24 cellular contexts compared by ENCODE assay signal in genomic region chr1:89104147-89104546, GRCh38. TPM values are rescaled to one million over a fixed set of nuclear protein-coding genes. Genes with fewer than 3 reads are reported as not detected.
DNase-seq lines count a peak whose midpoint lies in the region; ATAC-seq, FAIRE-seq and TF ChIP-seq lines count a peak whose summit lies in the region.
"Had no signal": no experiment of that assay in that cellular context is flagged by ENCODE, and none has a peak within 500 bp of the region (broad histone marks: within the 10 kb centered on the region; RNA-seq: fewer than 3 reads in every experiment).

No MANE protein-coding gene starts in this region.

- POLR2A ChIA-PET in SK-N-SH (lab: Yijun Ruan, JAX) = no interaction called here

- H3K27me3 ChIP-seq in SK-N-SH (ENCODE audit: insufficient read depth) = no peaks in the 10 kb centered on the region
- no peaks in the 10 kb centered on the region for H3K27me3 ChIP-seq in bronchial epithelial cell (ENCODE audit: control insufficient read depth, insufficient read depth, low read length)
- H3K27me3 ChIP-seq in mesenchymal stem cell (ENCODE audit: control insufficient read depth in 1 of 2, insufficient read depth in 1 of 2, low read length in 2 of 2) = no peaks in the 10 kb centered on the region
- H3K27me3 ChIP-seq: BLaER1 treated with 17β-estradiol and CSF1 and Interleukin-3, amounts not matched to agents 10 nM and 100 nM; dorsolateral prefrontal cortex; upper lobe of right lung had no signal

- H3K9me2 ChIP-seq in SK-N-SH = no peaks in the 10 kb centered on the region

- TF ChIP-seq CTCF in SK-N-SH (IDR thresholded peaks at IDR 0.05) = no peak
- TF ChIP-seq CTCF in bronchial epithelial cell (IDR thresholded peaks at IDR 0.05; ENCODE audit: insufficient read depth, low read length, severe bottlenecking) = no peak

- H3K4me2 ChIP-seq in SK-N-SH = no peak overlapping the region
- no peak overlapping the region for H3K4me2 ChIP-seq in mesenchymal stem cell (ENCODE audit: low read length, poor library complexity, severe bottlenecking)
- H3K4me2 ChIP-seq: BLaER1 treated with 17β-estradiol and CSF1 and Interleukin-3, amounts not matched to agents 10 nM and 100 nM had no signal

- CTCF ChIA-PET in SK-N-SH (lab: Yijun Ruan, JAX) = interaction anchor here (0.8 kb wide), 1 partner anchor 16 kb away, joined by 4 read pairs; no protein-coding TSS in a partner anchor

- H3K9me3 ChIP-seq in SK-N-SH = no peaks in the 10 kb centered on the region
- H3K9me3 ChIP-seq in mesenchymal stem cell (ENCODE audit: control insufficient read depth, low read length) = no peaks in the 10 kb centered on the region
- H3K9me3 ChIP-seq: Caco-2, upper lobe of right lung had no signal

- ATAC-seq in activated T-cell treated with anti-CD3 and anti-CD28 coated beads, Interleukin-2, amount 50 U/mL, for 72 hours (replicated peaks in 1 of 2) = peak; percentile 75 to 76
- ATAC-seq in stimulated activated effector memory CD8-positive, alpha-beta T cell treated with anti-CD3 and anti-CD28 coated beads, Interleukin-12 subunit alpha, Interleukin-12 subunit beta, amount 100 ng/mL, for 72 hours = peak; percentile 67
- ATAC-seq: left lobe of liver; naive thymus-derived CD4-positive, alpha-beta T cell; Panc1; T-cell; upper lobe of right lung had no signal

- H3K27ac Mint-ChIP-seq in activated T-cell treated with anti-CD3 and anti-CD28 coated beads, Interleukin-2, amount 50 U/mL, for 72 hours = peak overlapping the region; percentile 56
- H3K27ac Mint-ChIP-seq in stimulated activated effector memory CD8-positive, alpha-beta T cell treated with anti-CD3 and anti-CD28 coated beads, Interleukin-12 subunit alpha, Interleukin-12 subunit beta, amount 100 ng/mL, for 72 hours = peak overlapping the region; percentile 1
- H3K27ac Mint-ChIP-seq: H9 had no signal

- H3K36me3 Mint-ChIP-seq in activated T-cell treated with anti-CD3 and anti-CD28 coated beads, Interleukin-2, amount 50 U/mL, for 72 hours (ENCODE audit: insufficient read depth in 2 of 2) = peaks cover 22 to 54% of the 10 kb centered on the region in 2 donors
- peaks cover 6% of the 10 kb centered on the region for H3K36me3 Mint-ChIP-seq in stimulated activated effector memory CD8-positive, alpha-beta T cell treated with anti-CD3 and anti-CD28 coated beads, Interleukin-12 subunit alpha, Interleukin-12 subunit beta, amount 100 ng/mL, for 72 hours

- H3K4me1 ChIP-seq in SK-N-SH (ENCODE audit: control insufficient read depth in 1 of 2, insufficient read depth in 2 of 2, low read depth in 1 of 2, low read length in 1 of 2) (no peaks in the 10 kb centered on the region), mesenchymal stem cell (ENCODE audit: control insufficient read depth, insufficient read depth, low read depth, low read length) (no peaks in the 10 kb centered on the region)
- H3K4me1 ChIP-seq: BLaER1 treated with 17β-estradiol and CSF1 and Interleukin-3, amounts not matched to agents 10 nM and 100 nM; Caco-2; upper lobe of right lung had no signal

- no peak overlapping the region for H2BK5ac ChIP-seq in mesenchymal stem cell (ENCODE audit: low read depth, low read length, poor library complexity, severe bottlenecking)

- H3K79me1 ChIP-seq in mesenchymal stem cell (replicated peaks; ENCODE audit: low read length, poor library complexity, severe bottlenecking) = no peaks in the 10 kb centered on the region

- H3K36me3 ChIP-seq in SK-N-SH (replicated peaks in 1 of 2; ENCODE audit: control insufficient read depth in 1 of 2, insufficient read depth in 2 of 2, low read length in 1 of 2) (peaks cover 0 to 14% of the 10 kb centered on the region in 2 experiments), bronchial epithelial cell (ENCODE audit: control insufficient read depth, insufficient read depth, low read length) (no peaks in the 10 kb centered on the region), mesenchymal stem cell (ENCODE audit: control insufficient read depth in 1 of 2, insufficient read depth in 2 of 2, low read depth in 1 of 2, low read length in 2 of 2) (peaks cover 3 to 44% of the 10 kb centered on the region in 2 experiments)

- TF ChIP-seq EP300 in SK-N-SH (IDR thresholded peaks at IDR 0.05; ENCODE audit: borderline replicate concordance in 1 of 2, low read depth in 1 of 2, low read length in 1 of 2) = peak in 1 of 2 experiments; percentile 60; a peak in 1 of 4 replicates

- H2AK5ac ChIP-seq in mesenchymal stem cell (ENCODE audit: low read length, severe bottlenecking) = no peak overlapping the region

- no peak overlapping the region for H3K4ac ChIP-seq in mesenchymal stem cell (ENCODE audit: low read depth in 1 of 2, low read length in 2 of 2)

- no peak for FAIRE-seq in bronchial epithelial cell (lab: Jason Lieb, UNC)
- FAIRE-seq: TTC549 had no signal

- H4K20me1 ChIP-seq in SK-N-SH (ENCODE audit: insufficient read depth) = no peaks in the 10 kb centered on the region
- H4K20me1 ChIP-seq: BLaER1 treated with 17β-estradiol and CSF1 and Interleukin-3, amounts not matched to agents 10 nM and 100 nM had no signal

- H3K18ac ChIP-seq in mesenchymal stem cell (ENCODE audit: low read depth in 1 of 2, low read length in 2 of 2) = no peak overlapping the region

- no peak for TF ChIP-seq RAD21 in SK-N-SH (IDR thresholded peaks at IDR 0.05; ENCODE audit: low read length)

- peak overlapping the region; percentile 1 to 3 for H3K4me3 Mint-ChIP-seq in activated T-cell treated with anti-CD3 and anti-CD28 coated beads, Interleukin-2, amount 50 U/mL, for 72 hours
- H3K4me3 Mint-ChIP-seq in stimulated activated effector memory CD8-positive, alpha-beta T cell treated with anti-CD3 and anti-CD28 coated beads, Interleukin-12 subunit alpha, Interleukin-12 subunit beta, amount 100 ng/mL, for 72 hours = no peak overlapping the region
- H3K4me3 Mint-ChIP-seq: H9; naive thymus-derived CD4-positive, alpha-beta T cell; T-cell had no signal

- H3K9me3 Mint-ChIP-seq in activated T-cell treated with anti-CD3 and anti-CD28 coated beads, Interleukin-2, amount 50 U/mL, for 72 hours = peaks cover 0 to 4% of the 10 kb centered on the region in 2 donors
- peaks cover 2% of the 10 kb centered on the region for H3K9me3 Mint-ChIP-seq in stimulated activated effector memory CD8-positive, alpha-beta T cell treated with anti-CD3 and anti-CD28 coated beads, Interleukin-12 subunit alpha, Interleukin-12 subunit beta, amount 100 ng/mL, for 72 hours

- H2BK15ac ChIP-seq in mesenchymal stem cell (ENCODE audit: low read depth, poor library complexity, severe bottlenecking) = no peak overlapping the region

- H3K14ac ChIP-seq in mesenchymal stem cell (ENCODE audit: low read length in 2 of 2) = no peak overlapping the region

- H3K4me3 ChIP-seq in SK-N-SH (ENCODE audit: low read depth in 2 of 2, low read length in 1 of 2) (no peak overlapping the region), bronchial epithelial cell (ENCODE audit: low read depth, low read length) (no peak overlapping the region), mesenchymal stem cell (ENCODE audit: insufficient read depth in 1 of 2, low read depth in 1 of 2, low read length in 2 of 2) (no peak overlapping the region)
- H3K4me3 ChIP-seq: BLaER1 treated with 17β-estradiol and CSF1 and Interleukin-3, amounts not matched to agents 10 nM and 100 nM; dorsolateral prefrontal cortex; skin epidermis; upper lobe of right lung had no signal

- no peaks in the 10 kb centered on the region for H3F3A ChIP-seq in SK-N-SH (replicated peaks; ENCODE audit: insufficient read depth)

- no peaks in the 10 kb centered on the region for H3K79me2 ChIP-seq in SK-N-SH (ENCODE audit: insufficient read depth)

- H2BK12ac ChIP-seq in mesenchymal stem cell (ENCODE audit: low read length in 2 of 2) = no peak overlapping the region

- H3K27me3 Mint-ChIP-seq in activated T-cell treated with anti-CD3 and anti-CD28 coated beads, Interleukin-2, amount 50 U/mL, for 72 hours (ENCODE audit: low read depth) = no peaks in the 10 kb centered on the region
- H3K27me3 Mint-ChIP-seq: naive thymus-derived CD4-positive, alpha-beta T cell; T-cell had no signal

- no peak overlapping the region for H3K9ac ChIP-seq in SK-N-SH
- H3K9ac ChIP-seq in mesenchymal stem cell (ENCODE audit: low read length) = no peak overlapping the region
- H3K9ac ChIP-seq: BLaER1 treated with 17β-estradiol and CSF1 and Interleukin-3, amounts not matched to agents 10 nM and 100 nM had no signal

- H3K27ac ChIP-seq in SK-N-SH (ENCODE audit: low read depth in 2 of 2, low read length in 1 of 2) (no peak overlapping the region), mesenchymal stem cell (ENCODE audit: low read length, poor library complexity, severe bottlenecking) (no peak overlapping the region)
- H3K27ac ChIP-seq: BLaER1 treated with 17β-estradiol and CSF1 and Interleukin-3, amounts not matched to agents 10 nM and 100 nM; dorsolateral prefrontal cortex; skin epidermis; upper lobe of right lung had no signal

- H3K23ac ChIP-seq in mesenchymal stem cell (ENCODE audit: low read length in 2 of 2) = no peak overlapping the region

- no peak overlapping the region for H4K8ac ChIP-seq in mesenchymal stem cell (ENCODE audit: low read length)

- no peak for DNase-seq in activated T-cell treated with anti-CD3 and anti-CD28 coated beads, Interleukin-2, amount 50 U/mL, for 72 hours
- no peak for DNase-seq in activated T-cell treated with anti-CD3 and anti-CD28 coated beads, Interleukin-2, amount 50 U/mL, for 1 hour
- DNase-seq in SK-N-SH (no peak), bronchial epithelial cell (ENCODE audit: low read depth) (peak; percentile 44), mesenchymal stem cell (no peak), GM19240 (ENCODE audit: insufficient read length, low spot score) (no peak), NCI-H2081 treated with DMSO at 0.1 percent for 48 hours (lab: John Stamatoyannopoulos, UW) (no peak)
- no peak for DNase-seq in stimulated activated effector memory CD8-positive, alpha-beta T cell treated with anti-CD3 and anti-CD28 coated beads, Interleukin-12 subunit alpha, Interleukin-12 subunit beta, amount 100 ng/mL, for 72 hours (ENCODE audit: low spot score in 2 of 2)
- DNase-seq: activated gamma-delta T cell; Caco-2; dorsolateral prefrontal cortex; Kasumi-1; naive thymus-derived CD4-positive, alpha-beta T cell; NCI-H1694 treated with DMSO at 0.1 percent for 48 hours; NCI-H526; stimulated activated CD4-positive, alpha-beta T cell treated with anti-CD3 and anti-CD28 coated beads, Interleukin-1b, Interleukin-23, amount 100 ng/mL, for 48 hours; T-cell; upper lobe of right lung had no signal

- H4K91ac ChIP-seq in mesenchymal stem cell (ENCODE audit: low read length) = no peak overlapping the region

- H2AFZ ChIP-seq in SK-N-SH (ENCODE audit: low read depth) (no peak overlapping the region), mesenchymal stem cell (ENCODE audit: low read depth, low read length) (no peak overlapping the region)

- 46% methylated on average over 2 of the region's 2 CpGs for WGBS in SK-N-SH (ENCODE audit: low lambda C conversion rate)
- WGBS in mesenchymal stem cell = 92% methylated on average over 2 of the region's 2 CpGs

- peaks cover 27% of the 10 kb centered on the region for H3K4me1 Mint-ChIP-seq in activated T-cell treated with anti-CD3 and anti-CD28 coated beads, Interleukin-2, amount 50 U/mL, for 72 hours (ENCODE audit: low read depth)
- H3K4me1 Mint-ChIP-seq in stimulated activated effector memory CD8-positive, alpha-beta T cell treated with anti-CD3 and anti-CD28 coated beads, Interleukin-12 subunit alpha, Interleukin-12 subunit beta, amount 100 ng/mL, for 72 hours = peaks cover 31% of the 10 kb centered on the region

- H2BK120ac ChIP-seq in mesenchymal stem cell (ENCODE audit: low read depth, low read length) = no peak overlapping the region

RNA-seq across cellular contexts. Expression of gene GBP2, which starts 21.8 kb away (rescaled TPM):
- 100 to 1,000 TPM; 309 to 356 TPM for total RNA-seq in activated T-cell treated with anti-CD3 and anti-CD28 coated beads, Interleukin-2, amount 50 U/mL, for 72 hours
- polyA plus RNA-seq in SK-N-SH (2012; rRNA removed) = 8.7 and 10.2 TPM in 2 replicates
- polyA plus RNA-seq in SK-N-SH (2012; cell fraction: cytosol; rRNA removed) = 9.4 and 10.3 TPM in 2 replicates
- polyA plus RNA-seq in SK-N-SH (2012; cell fraction: nucleus; rRNA removed) = 5.8 and 10.3 TPM in 2 replicates
- total RNA-seq in bronchial epithelial cell = 0.79 and 1.8 TPM in 2 replicates
- polyA plus RNA-seq in mesenchymal stem cell (2013, experiment 1 of 2) = 29.7 TPM
- polyA plus RNA-seq in mesenchymal stem cell (2013, experiment 2 of 2) = 29.3 TPM
- total RNA-seq: H9 had no signal

RNA-seq across cellular contexts. Expression of gene GBP1, which starts 39.1 kb away (rescaled TPM):
- 10 to 100 TPM; 44.9 to 58.9 TPM for total RNA-seq in activated T-cell treated with anti-CD3 and anti-CD28 coated beads, Interleukin-2, amount 50 U/mL, for 72 hours
- polyA plus RNA-seq in SK-N-SH (2012; rRNA removed) = 6.9 and 7.4 TPM in 2 replicates
- polyA plus RNA-seq in SK-N-SH (2012; cell fraction: cytosol; rRNA removed) = 5.4 and 5.8 TPM in 2 replicates
- polyA plus RNA-seq in SK-N-SH (2012; cell fraction: nucleus; rRNA removed) = 10.0 and 19.7 TPM in 2 replicates
- total RNA-seq in bronchial epithelial cell = 1.8 and 9.5 TPM in 2 replicates
- polyA plus RNA-seq in mesenchymal stem cell (2013, experiment 1 of 2) = 29.4 TPM
- 27.3 TPM for polyA plus RNA-seq in mesenchymal stem cell (2013, experiment 2 of 2)
- total RNA-seq: H9 had no signal

Comparison
In these comparisons a context has a peak if more than half of its experiments do, and no peak if none do; other contexts are left out.
1. RNA of gene GBP2, which starts 21.8 kb away (total RNA-seq): 309 to 356 TPM in activated T-cell treated with anti-CD3 and anti-CD28 coated beads, Interleukin-2, amount 50 U/mL, for 72 hours; 0.79 to 1.8 TPM in bronchial epithelial cell; every median in the first group is over 100 times any median in the second.